8 cellular contexts compared by ENCODE assay signal in genomic region chr2:118061135-118061955, GRCh38. TPM values are rescaled to one million over a fixed set of nuclear protein-coding genes. Genes with fewer than 3 reads are reported as not detected.
A peak's percentile ranks its signal among the peaks of the same experiment; 100 is the strongest.
DNase-seq lines count a peak whose midpoint lies in the region; ATAC-seq and TF ChIP-seq lines count a peak whose summit lies in the region.

No MANE protein-coding gene starts in this region.

- no peak overlapping the region for H3K4me3 ChIP-seq in right atrium auricular region
- H3K4me3 ChIP-seq in neutrophil (ENCODE audit: low read depth in 1 of 2, low read length in 1 of 2) = no peak overlapping the region

- intact Hi-C loops in Right ventricle myocardium inferior (cut with DNase I) = no loop called here

- TF ChIP-seq CTCF in right atrium auricular region (IDR thresholded peaks at IDR 0.05) = peak in 1 of 2 donors; percentile 37
- TF ChIP-seq CTCF in neutrophil (IDR thresholded peaks at IDR 0.05) = no peak

- H3K36me3 ChIP-seq in right atrium auricular region (no peaks in the 10 kb centered on the region), neutrophil (no peaks in the 10 kb centered on the region)

- ATAC-seq in Right ventricle myocardium inferior (peak; percentile 68), HG02678 (IDR thresholded peaks at IDR 0.05; ENCODE audit: unreplicated experiment) (peak; percentile 80)

- H3K27ac ChIP-seq in right atrium auricular region (no peak overlapping the region), neutrophil (peak overlapping the region; percentile 76)

- no peak for DNase-seq in Right ventricle myocardium inferior (ENCODE audit: missing footprints)
- no peak for DNase-seq in right atrium auricular region (ENCODE audit: low spot score)
- peak; percentile 78 for DNase-seq in NAMALWA (ENCODE audit: low spot score)
- DNase-seq in dermis blood vessel endothelial cell = peak; percentile 30
- DNase-seq in stimulated activated CD4-positive, alpha-beta T cell treated with anti-CD3 and anti-CD28 coated beads, Interleukin-2, amount 100 ng/mL, for 24 hours = no peak
- no peak for DNase-seq in effector CD8-positive, alpha-beta T cell (lab: John Stamatoyannopoulos, UW)

- H3K27me3 ChIP-seq in right atrium auricular region (no peaks in the 10 kb centered on the region), neutrophil (no peaks in the 10 kb centered on the region)

- no peaks in the 10 kb centered on the region for H3K4me1 ChIP-seq in right atrium auricular region
- H3K4me1 ChIP-seq in neutrophil (ENCODE audit: control insufficient read depth in 1 of 2, insufficient read depth in 1 of 2, low read depth in 1 of 2, low read length in 1 of 2) = peaks cover 37 to 47% of the 10 kb centered on the region in 2 experiments

- H3K9me3 ChIP-seq in right atrium auricular region (no peaks in the 10 kb centered on the region), neutrophil (no peaks in the 10 kb centered on the region)

RNA-seq across cellular contexts. Expression of gene INSIG2, which starts 26.9 kb away (rescaled TPM):
- total RNA-seq in Right ventricle myocardium inferior (13.0 TPM), right atrium auricular region (10 to 100 TPM in 1 of 2 donors, 1 to 10 TPM in 1; 8.0 to 10.5 TPM), dermis blood vessel endothelial cell (15.5 and 22.9 TPM in 2 replicates)

RNA-seq across cellular contexts. Expression of gene CCDC93, which starts 47.5 kb away (rescaled TPM):
- total RNA-seq in Right ventricle myocardium inferior = 22.2 TPM
- 10 to 100 TPM; 17.1 to 18.7 TPM for total RNA-seq in right atrium auricular region
- 36.6 and 37.6 TPM in 2 replicates for total RNA-seq in dermis blood vessel endothelial cell

Comparison
In these comparisons a context has a peak if more than half of its experiments do, and no peak if none do; other contexts are left out.
1. DNase-seq: peak in NAMALWA (single experiment) and dermis blood vessel endothelial cell (single experiment); none in Right ventricle myocardium inferior (single experiment), right atrium auricular region (single experiment), stimulated activated CD4-positive, alpha-beta T cell treated with anti-CD3 and anti-CD28 coated beads, Interleukin-2, amount 100 ng/mL, for 24 hours (0 of 2) and effector CD8-positive, alpha-beta T cell (single experiment).